In the genomic region with DNA sequence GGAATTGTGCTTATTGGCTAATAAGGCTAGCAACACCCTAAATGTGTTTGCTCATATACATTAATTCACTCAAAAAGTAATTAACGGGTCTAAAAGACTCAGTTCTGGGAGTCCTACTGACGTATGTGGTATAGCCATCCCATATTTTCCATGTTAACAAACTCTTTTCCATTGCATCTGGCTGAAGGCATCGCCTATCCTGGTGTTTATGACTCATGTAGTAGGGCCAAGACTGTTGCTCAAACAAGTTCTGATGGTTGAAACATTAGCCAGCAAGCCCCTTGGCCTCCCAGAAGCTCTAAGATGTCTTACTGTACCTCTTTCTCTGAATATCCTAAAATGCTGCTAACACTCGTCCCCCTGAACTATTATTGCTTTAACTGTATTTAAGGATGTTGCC, we compare ENCODE assay signal across 11 cellular contexts.
A peak's percentile ranks its signal among the peaks of the same experiment; 100 is the strongest.
DNase-seq lines count a peak whose midpoint lies in the region; ATAC-seq and TF ChIP-seq lines count a peak whose summit lies in the region.
"Had no signal": no experiment of that assay in that cellular context is flagged by ENCODE, and none has a peak within 500 bp of the region (broad histone marks: within the 10 kb centered on the region; RNA-seq: fewer than 3 reads in every experiment).

No MANE protein-coding gene starts in this region.

- H3K4me1 ChIP-seq in gastroesophageal sphincter = peaks cover 0 to 6% (median 0%) of the 10 kb centered on the region in 3 donors

- H3K4me3 ChIP-seq in WERI-Rb-1 (ENCODE audit: low read depth, low read length) (no peak overlapping the region), fibroblast of pulmonary artery (replicated peaks; ENCODE audit: low read depth, low read length) (no peak overlapping the region), gastroesophageal sphincter (no peak overlapping the region)

- WGBS in gastroesophageal sphincter (ENCODE audit: low coverage in 1 of 2), 2 donors = 82 to 85% methylated on average over 4 of the region's 4 CpGs

- ATAC-seq in HG02938 (IDR thresholded peaks at IDR 0.05; ENCODE audit: unreplicated experiment) (no peak), gastroesophageal sphincter (no peak)

- no peaks in the 10 kb centered on the region for H3K27me3 ChIP-seq in WERI-Rb-1 (ENCODE audit: insufficient read depth, low read depth, severe bottlenecking)
- H3K27me3 ChIP-seq in gastroesophageal sphincter = no peaks in the 10 kb centered on the region

- H3K9me3 ChIP-seq in WERI-Rb-1 (ENCODE audit: severe bottlenecking) (no peaks in the 10 kb centered on the region), gastroesophageal sphincter (no peaks in the 10 kb centered on the region)

- TF ChIP-seq CTCF in WERI-Rb-1 (IDR thresholded peaks at IDR 0.05; ENCODE audit: low read depth, low read length) = no peak
- no peak for TF ChIP-seq CTCF in fibroblast of pulmonary artery (IDR thresholded peaks at IDR 0.05; ENCODE audit: low read length, missing control alignments)
- no peak for TF ChIP-seq CTCF in gastroesophageal sphincter (IDR thresholded peaks at IDR 0.05)

- H3K27ac ChIP-seq in WERI-Rb-1 (peak overlapping the region; percentile 14), gastroesophageal sphincter (no peak overlapping the region)
- H3K27ac ChIP-seq: VCaP had no signal

- no peak for DNase-seq in activated naive CD4-positive, alpha-beta T cell treated with Interleukin-2 at 50 U/mL for 16 hours
- DNase-seq in WERI-Rb-1 (no peak), fibroblast of pulmonary artery (ENCODE audit: low read depth) (peak; percentile 88), stromal cell of bone marrow (ENCODE audit: low read depth) (peak; percentile 88), A172 (ENCODE audit: low spot score) (no peak)
- DNase-seq: NCI-H1694 treated with DMSO at 0.1 percent for 48 hours had no signal

- no peaks in the 10 kb centered on the region for H3K36me3 Mint-ChIP-seq in activated naive CD4-positive, alpha-beta T cell treated with anti-CD3 and anti-CD28 coated beads, Interleukin-2, amount 50 U/mL, for 24 hours

- H3K36me3 ChIP-seq in WERI-Rb-1 (no peaks in the 10 kb centered on the region), gastroesophageal sphincter (no peaks in the 10 kb centered on the region)

- peak overlapping the region; percentile 27 for H3K27ac Mint-ChIP-seq in activated naive CD4-positive, alpha-beta T cell treated with anti-CD3 and anti-CD28 coated beads, Interleukin-2, amount 50 U/mL, for 24 hours
- H3K27ac Mint-ChIP-seq: B cell had no signal

- no peaks in the 10 kb centered on the region for H3K27me3 Mint-ChIP-seq in activated naive CD4-positive, alpha-beta T cell treated with anti-CD3 and anti-CD28 coated beads, Interleukin-2, amount 50 U/mL, for 24 hours

- TF ChIP-seq EP300 in gastroesophageal sphincter (IDR thresholded peaks at IDR 0.05) = no peak

- no peak for TF ChIP-seq POLR2A in gastroesophageal sphincter (IDR thresholded peaks at IDR 0.05)

- H3K9me3 Mint-ChIP-seq in activated naive CD4-positive, alpha-beta T cell treated with anti-CD3 and anti-CD28 coated beads, Interleukin-2, amount 50 U/mL, for 24 hours = no peaks in the 10 kb centered on the region

- H3K4me1 Mint-ChIP-seq in activated naive CD4-positive, alpha-beta T cell treated with anti-CD3 and anti-CD28 coated beads, Interleukin-2, amount 50 U/mL, for 24 hours = peaks cover 17% of the 10 kb centered on the region

- H3K4me3 Mint-ChIP-seq in activated naive CD4-positive, alpha-beta T cell treated with anti-CD3 and anti-CD28 coated beads, Interleukin-2, amount 50 U/mL, for 24 hours = no peak overlapping the region
- H3K4me3 Mint-ChIP-seq: B cell had no signal

Comparison
In these comparisons a context has a peak if more than half of its experiments do, and no peak if none do; other contexts are left out.
1. DNase-seq: peak in fibroblast of pulmonary artery (single experiment) and stromal cell of bone marrow (single experiment); none in activated naive CD4-positive, alpha-beta T cell treated with Interleukin-2 at 50 U/mL for 16 hours (single experiment), WERI-Rb-1 (single experiment) and A172 (single experiment).